8 cellular contexts compared by ENCODE assay signal in genomic region chr1:117366982-117367768, GRCh38. TPM values are rescaled to one million over a fixed set of nuclear protein-coding genes. Genes with fewer than 3 reads are reported as not detected.
DNase-seq lines count a peak whose midpoint lies in the region; ATAC-seq and TF ChIP-seq lines count a peak whose summit lies in the region.

TSS of gene MAN1A2 (plus strand) at chr1:117367449. CDS start at chr1:117368184, 735 bp downstream.

- no peaks in the 10 kb centered on the region for H3F3A ChIP-seq in SK-N-SH (replicated peaks; ENCODE audit: insufficient read depth)

- H2AFZ ChIP-seq in SK-N-SH (ENCODE audit: low read depth) (peak within 1 kb of the TSS; percentile 88), osteoblast (ENCODE audit: low read length) (peak within 1 kb of the TSS; percentile 95)

- ATAC-seq in GM21619 (IDR thresholded peaks at IDR 0.05; ENCODE audit: unreplicated experiment) (peak; percentile 65), thoracic aorta (ENCODE audit: insufficient number of reproducible peaks, low FRiP score, low read depth) (peak; percentile 72)
- ATAC-seq in activated naive CD4-positive, alpha-beta T cell treated with anti-CD3 and anti-CD28 coated beads, Interleukin-2, amount 50 U/mL, for 72 hours: peak; percentile 77 to 85

- peaks cover 6 to 16% of the 10 kb centered on the region in 2 donors for H3K36me3 Mint-ChIP-seq in activated naive CD4-positive, alpha-beta T cell treated with anti-CD3 and anti-CD28 coated beads, Interleukin-2, amount 50 U/mL, for 72 hours

- H3K27ac Mint-ChIP-seq in activated naive CD4-positive, alpha-beta T cell treated with anti-CD3 and anti-CD28 coated beads, Interleukin-2, amount 50 U/mL, for 72 hours: peak within 1 kb of the TSS; percentile 83 to 97

- WGBS in SK-N-SH (ENCODE audit: low lambda C conversion rate): under 1% methylated on average over 31 of the region's 93 CpGs

- TF ChIP-seq EP300 in SK-N-SH (IDR thresholded peaks at IDR 0.05; ENCODE audit: borderline replicate concordance in 1 of 2, low read depth in 1 of 2, low read length in 1 of 2): peak in 1 of 2 experiments; percentile 3; a peak in 1 of 4 replicates

- DNase-seq in EL: peak; percentile 79
- peak; percentile 94 for DNase-seq in KBM-7
- DNase-seq in SK-N-SH: peak; percentile 85
- DNase-seq in activated naive CD4-positive, alpha-beta T cell treated with anti-CD3 and anti-CD28 coated beads, Interleukin-2, amount 50 U/mL, for 72 hours (ENCODE audit: low spot score in 2 of 2): peak; percentile 56 to 86
- DNase-seq in glomerular endothelial cell (ENCODE audit: extremely low read depth, low read depth, low spot score): no peak
- DNase-seq in osteoblast (ENCODE audit: insufficient read length, low spot score, missing footprints): peak; percentile 91
- DNase-seq in thoracic aorta (ENCODE audit: low spot score): peak; percentile 36

- TF ChIP-seq CTCF in SK-N-SH (IDR thresholded peaks at IDR 0.05): no peak
- no peak for TF ChIP-seq CTCF in osteoblast (IDR thresholded peaks at IDR 0.05; ENCODE audit: extremely low read depth, low read depth, low read length)
- no peak for TF ChIP-seq CTCF in thoracic aorta (IDR thresholded peaks at IDR 0.05)

- H3K9me3 ChIP-seq in SK-N-SH: no peaks in the 10 kb centered on the region
- H3K9me3 ChIP-seq in osteoblast (ENCODE audit: low read depth, low read length): no peaks in the 10 kb centered on the region
- no peaks in the 10 kb centered on the region for H3K9me3 ChIP-seq in thoracic aorta

- CTCF ChIA-PET in SK-N-SH (lab: Yijun Ruan, JAX): interaction anchor here (1.3 kb wide), 1 partner anchor 22 kb away, joined by 6 read pairs; no protein-coding TSS in a partner anchor

- peaks cover 13 to 15% of the 10 kb centered on the region in 2 experiments; a peak in 3 of 4 replicates for H3K4me1 ChIP-seq in SK-N-SH (ENCODE audit: control insufficient read depth in 1 of 2, insufficient read depth in 2 of 2, low read depth in 1 of 2, low read length in 1 of 2)
- H3K4me1 ChIP-seq in osteoblast (ENCODE audit: insufficient read depth, low read length): peaks cover 17% of the 10 kb centered on the region
- peaks cover 32 to 45% of the 10 kb centered on the region in 2 donors for H3K4me1 ChIP-seq in thoracic aorta (ENCODE audit: control insufficient read depth in 1 of 2, low read depth in 2 of 2)

- in situ Hi-C loops in KBM-7 (cut with MboI; ENCODE audit: low pct_unique_long_range_greater_than_20kb, low sequenced_read_pairs): no loop called here

- peak within 1 kb of the TSS; percentile 79 for H3K9ac ChIP-seq in SK-N-SH

- H3K4me3 ChIP-seq in SK-N-SH (ENCODE audit: low read depth in 2 of 2, low read length in 1 of 2): peak within 1 kb of the TSS; percentile 70 to 90
- H3K4me3 ChIP-seq in osteoblast (ENCODE audit: insufficient read depth, low read length): peak within 1 kb of the TSS; percentile 76
- peak within 1 kb of the TSS; percentile 89 for H3K4me3 ChIP-seq in thoracic aorta

- H4K20me1 ChIP-seq in SK-N-SH (ENCODE audit: insufficient read depth) (peaks cover 39% of the 10 kb centered on the region), osteoblast (ENCODE audit: insufficient read depth, low read length) (peaks cover 22% of the 10 kb centered on the region)

- peak within 1 kb of the TSS; percentile 83 for H3K4me2 ChIP-seq in SK-N-SH
- H3K4me2 ChIP-seq in osteoblast (ENCODE audit: insufficient read depth, low read length): peak within 1 kb of the TSS; percentile 99

- H3K9me3 Mint-ChIP-seq in activated naive CD4-positive, alpha-beta T cell treated with anti-CD3 and anti-CD28 coated beads, Interleukin-2, amount 50 U/mL, for 72 hours: no peaks in the 10 kb centered on the region

- H3K27me3 ChIP-seq in SK-N-SH (ENCODE audit: insufficient read depth) (no peaks in the 10 kb centered on the region), osteoblast (ENCODE audit: insufficient read depth, low read length) (no peaks in the 10 kb centered on the region), thoracic aorta (replicated peaks; ENCODE audit: insufficient read depth) (no peaks in the 10 kb centered on the region)

- TF ChIP-seq RAD21 in SK-N-SH (IDR thresholded peaks at IDR 0.05; ENCODE audit: low read length): no peak

- POLR2A ChIA-PET in SK-N-SH (lab: Yijun Ruan, JAX): no interaction called here

- no peaks in the 10 kb centered on the region for H3K36me3 ChIP-seq in SK-N-SH (replicated peaks in 1 of 2; ENCODE audit: control insufficient read depth in 1 of 2, insufficient read depth in 2 of 2, low read length in 1 of 2)
- H3K36me3 ChIP-seq in osteoblast (ENCODE audit: insufficient read depth, low read length): no peaks in the 10 kb centered on the region
- no peaks in the 10 kb centered on the region for H3K36me3 ChIP-seq in thoracic aorta

- no peaks in the 10 kb centered on the region for H3K9me2 ChIP-seq in SK-N-SH

- peak within 1 kb of the TSS; percentile 77 to 95 for H3K27ac ChIP-seq in SK-N-SH (ENCODE audit: low read depth in 2 of 2, low read length in 1 of 2)
- H3K27ac ChIP-seq in osteoblast (ENCODE audit: low read depth, low read length): peak within 1 kb of the TSS; percentile 78
- H3K27ac ChIP-seq in thoracic aorta: peak within 1 kb of the TSS; percentile 92 to 96

- H3K79me2 ChIP-seq in SK-N-SH (ENCODE audit: insufficient read depth): peaks cover 48% of the 10 kb centered on the region
- H3K79me2 ChIP-seq in osteoblast (ENCODE audit: insufficient read depth, low read length): peaks cover 48% of the 10 kb centered on the region

TF ChIP-seq in SK-N-SH, 30 proteins besides CTCF, POLR2A, EP300 and RAD21 (continues in another document):
- TF ChIP-seq SMC3 (IDR thresholded peaks at IDR 0.05; ENCODE audit: low read depth, low read length) (no peak), MXI1 (IDR thresholded peaks at IDR 0.05; ENCODE audit: low read depth, low read length) (peak; percentile 80), RFX5 (IDR thresholded peaks at IDR 0.05; ENCODE audit: low read length) (0 out of 2 replicates have a peak, but pooled peaks have one; percentile 35), TEAD4 (IDR thresholded peaks at IDR 0.05; ENCODE audit: borderline replicate concordance, insufficient read depth) (no peak), EZH2phosphoT487 (IDR thresholded peaks at IDR 0.05; ENCODE audit: borderline replicate concordance, low read depth) (no peak), MEF2A (IDR thresholded peaks at IDR 0.05; ENCODE audit: borderline replicate concordance, low read depth) (no peak), CHD2 (IDR thresholded peaks at IDR 0.05; ENCODE audit: low read length, partially characterized antibody) (peak; percentile 40), RCOR1 (IDR thresholded peaks at IDR 0.05; ENCODE audit: low read length) (no peak), PBX3 (IDR thresholded peaks at IDR 0.05) (0 out of 2 replicates have a peak, but pooled peaks have one; percentile 18), ELF1 (IDR thresholded peaks at IDR 0.05) (0 out of 2 replicates have a peak, but pooled peaks have one; percentile 45), GABPA (IDR thresholded peaks at IDR 0.05; ENCODE audit: low read depth) (peak; percentile 73), GATA2 (CRISPR knock-in tag; IDR thresholded peaks at IDR 0.05) (no peak), TAF1 (IDR thresholded peaks at IDR 0.05; ENCODE audit: borderline replicate concordance, low read depth, low read length) (peak; percentile 37), USF2 (IDR thresholded peaks at IDR 0.05; ENCODE audit: borderline replicate concordance, low read depth, low read length) (no peak), POLR2AphosphoS5 (IDR thresholded peaks at IDR 0.05; ENCODE audit: low read depth, low read length) (peak; percentile 72), YY1 (IDR thresholded peaks at IDR 0.05; ENCODE audit: low read depth) (0 out of 2 replicates have a peak, but pooled peaks have one; percentile 23), SIN3A (IDR thresholded peaks at IDR 0.05; ENCODE audit: borderline replicate concordance, low read depth, low read length) (0 out of 2 replicates have a peak, but pooled peaks have one; percentile 71), FOXM1 (IDR thresholded peaks at IDR 0.05; ENCODE audit: low read depth) (0 out of 2 replicates have a peak, but pooled peaks have one; percentile 2), NRF1 (IDR thresholded peaks at IDR 0.05; ENCODE audit: low read depth, low read length) (no peak), JUND (IDR thresholded peaks at IDR 0.05) (no peak), TCF12 (IDR thresholded peaks at IDR 0.05) (no peak), FOXJ3 (CRISPR knock-in tag; IDR thresholded peaks at IDR 0.05) (no peak), FOSL2 (IDR thresholded peaks at IDR 0.05; ENCODE audit: borderline replicate concordance, low read depth) (no peak), MAX (IDR thresholded peaks at IDR 0.05; ENCODE audit: low read depth) (peak; percentile 81)

RNA-seq across cellular contexts. Expression of gene MAN1A2, which starts in this region (rescaled TPM):
- 6.0 and 8.7 TPM in 2 replicates for polyA plus RNA-seq in SK-N-SH (2012; rRNA removed)
- 12.3 and 13.2 TPM in 2 replicates for polyA plus RNA-seq in SK-N-SH (2012; cell fraction: cytosol; rRNA removed)
- 3.1 and 7.9 TPM in 2 replicates for polyA plus RNA-seq in SK-N-SH (2012; cell fraction: nucleus; rRNA removed)
- total RNA-seq in activated naive CD4-positive, alpha-beta T cell treated with anti-CD3 and anti-CD28 coated beads, Interleukin-2, amount 50 U/mL, for 72 hours: 10 to 100 TPM; 17.8 to 18.4 TPM
- total RNA-seq in glomerular endothelial cell: 28.9 and 32.1 TPM in 2 replicates
- total RNA-seq in osteoblast: 51.0 and 52.5 TPM in 2 replicates
- total RNA-seq in thoracic aorta: 10 to 100 TPM; 27.1 to 48.7 TPM
